Comparison of ENCODE assay signal across 11 cellular contexts in the genomic region with DNA sequence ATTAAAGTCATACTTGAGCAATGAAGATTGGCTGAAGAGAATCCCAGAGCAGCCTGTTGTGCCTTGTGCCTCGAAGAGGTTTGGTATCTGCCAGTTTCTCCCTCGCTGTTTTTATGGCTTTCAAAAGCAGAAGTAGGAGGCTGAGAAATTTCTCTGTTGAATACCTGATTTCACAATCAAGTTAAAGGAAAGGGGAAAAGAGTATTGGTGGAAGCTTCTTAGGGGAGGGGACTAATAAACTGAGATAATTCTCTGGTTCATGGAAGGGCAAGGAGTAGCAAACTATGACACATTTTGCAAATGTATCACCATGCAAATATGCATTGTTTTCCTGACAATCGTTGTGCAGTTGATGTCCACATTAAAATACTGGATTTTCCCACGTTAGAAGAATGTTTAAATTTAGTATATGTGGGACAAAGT. TPM values are rescaled to one million over a fixed set of nuclear protein-coding genes. Genes with fewer than 3 reads are reported as not detected.
A peak's percentile ranks its signal among the peaks of the same experiment; 100 is the strongest.
DNase-seq lines count a peak whose midpoint lies in the region; ATAC-seq, FAIRE-seq and TF ChIP-seq lines count a peak whose summit lies in the region.
"Had no signal": no experiment of that assay in that cellular context is flagged by ENCODE, and none has a peak within 500 bp of the region (broad histone marks: within the 10 kb centered on the region; RNA-seq: fewer than 3 reads in every experiment).

IL1B (minus strand) TSS at position 85 of the 423 bp plus-strand sequence. CDS start 550 bp downstream, outside the sequence.

- H3K9me3 ChIP-seq in RWPE2 (ENCODE audit: severe bottlenecking) (no peaks in the 10 kb centered on the region), skeletal muscle satellite cell (replicated peaks; ENCODE audit: low read length) (no peaks in the 10 kb centered on the region)
- H3K9me3 ChIP-seq: gastrocnemius medialis had no signal

- TF ChIP-seq CTCF in RWPE2 (IDR thresholded peaks at IDR 0.05; ENCODE audit: poor library complexity, severe bottlenecking) (no peak), fibroblast of the aortic adventitia (IDR thresholded peaks at IDR 0.05; ENCODE audit: insufficient read depth, low read length) (no peak), WTC11 (IDR thresholded peaks at IDR 0.05) (no peak)

- POLR2A ChIA-PET in WTC11 (lab: Charles Lee), result no interaction called here

- no peak within 1 kb of the TSS for H3K4me3 Mint-ChIP-seq in WTC11
- H3K4me3 Mint-ChIP-seq: stimulated activated naive CD8-positive, alpha-beta T cell treated with anti-CD3 and anti-CD28 coated beads, Interleukin-15, Interleukin-2, amounts not matched to agents 100 ng/mL and 50 ng/mL, for 24 hours had no signal

- peak within 1 kb of the TSS; percentile 48 for H3K4me2 ChIP-seq in skeletal muscle satellite cell (ENCODE audit: low read length)

- peaks cover 15% of the 10 kb centered on the region for H3K27me3 Mint-ChIP-seq in WTC11 (ENCODE audit: low read depth)

- ATAC-seq in RWPE2 (ENCODE audit: low read depth) (peak; percentile 82), WTC11 (no peak)
- ATAC-seq: gastrocnemius medialis had no signal

- peaks cover 22% of the 10 kb centered on the region for H3K4me1 Mint-ChIP-seq in WTC11

- H3K9me3 Mint-ChIP-seq in WTC11, result no peaks in the 10 kb centered on the region
- H3K9me3 Mint-ChIP-seq: stimulated activated naive CD8-positive, alpha-beta T cell treated with anti-CD3 and anti-CD28 coated beads, Interleukin-15, Interleukin-2, amounts not matched to agents 100 ng/mL and 50 ng/mL, for 24 hours had no signal

- H3K27ac ChIP-seq in RWPE2 (ENCODE audit: poor library complexity, severe bottlenecking), result peak within 1 kb of the TSS; percentile 83
- H3K27ac ChIP-seq: gastrocnemius medialis had no signal

- H3K36me3 ChIP-seq in RWPE2 (ENCODE audit: low read depth), result peaks cover 42% of the 10 kb centered on the region
- H3K36me3 ChIP-seq in skeletal muscle satellite cell (ENCODE audit: insufficient read depth, low read length), result no peaks in the 10 kb centered on the region
- H3K36me3 ChIP-seq: gastrocnemius medialis had no signal

- H3K27me3 ChIP-seq in RWPE2 (ENCODE audit: insufficient read depth, poor library complexity, severe bottlenecking) (no peaks in the 10 kb centered on the region), skeletal muscle satellite cell (ENCODE audit: control insufficient read depth, insufficient read depth, low read length) (peaks cover 46% of the 10 kb centered on the region)

- H3K9ac ChIP-seq in skeletal muscle satellite cell (ENCODE audit: low read depth, low read length), result peak within 1 kb of the TSS; percentile 13

- DNase-seq in H54 (ENCODE audit: insufficient read length, low spot score), result no peak
- DNase-seq in RWPE2 (ENCODE audit: low spot score), result no peak
- DNase-seq in fibroblast of the aortic adventitia (ENCODE audit: low read depth), result peak; percentile 95
- DNase-seq in SHP77 (lab: John Stamatoyannopoulos, UW), result no peak
- no peak for DNase-seq in T-helper 9 cell
- DNase-seq in stimulated activated naive CD4-positive, alpha-beta T cell treated with Interleukin-2 at 50 U/mL for 16 hours (lab: John Stamatoyannopoulos, UW), result no peak
- DNase-seq in WTC11 (ENCODE audit: low spot score), result no peak
- DNase-seq: gastrocnemius medialis, NCI-H1417 had no signal

- CTCF ChIA-PET in WTC11 (lab: Charles Lee), result no interaction called here

- FAIRE-seq in H54 (lab: Jason Lieb, UNC), result peak; percentile 27

- H3K4me3 ChIP-seq in RWPE2 (ENCODE audit: severe bottlenecking), result peak within 1 kb of the TSS; percentile 35
- H3K4me3 ChIP-seq in fibroblast of the aortic adventitia (ENCODE audit: low read depth, low read length), result peak within 1 kb of the TSS; percentile 65
- H3K4me3 ChIP-seq in skeletal muscle satellite cell (ENCODE audit: low read length), result no peak within 1 kb of the TSS
- H3K4me3 ChIP-seq: gastrocnemius medialis had no signal

- no peaks in the 10 kb centered on the region for H3K36me3 Mint-ChIP-seq in WTC11

- H3K4me1 ChIP-seq in RWPE2 (ENCODE audit: insufficient read depth, poor library complexity, severe bottlenecking) (peaks cover 45% of the 10 kb centered on the region), skeletal muscle satellite cell (ENCODE audit: control insufficient read depth, insufficient read depth, low read length) (peaks cover 4% of the 10 kb centered on the region)

- no peak for TF ChIP-seq POLR2A in H54 (IDR thresholded peaks at IDR 0.05; ENCODE audit: low read depth, low read length)

- H3K27ac Mint-ChIP-seq in WTC11, result no peak within 1 kb of the TSS
- H3K27ac Mint-ChIP-seq: stimulated activated naive CD8-positive, alpha-beta T cell treated with anti-CD3 and anti-CD28 coated beads, Interleukin-15, Interleukin-2, amounts not matched to agents 100 ng/mL and 50 ng/mL, for 24 hours had no signal

TF ChIP-seq in WTC11, 78 proteins besides CTCF, POLR2A, EP300 and RAD21:
- TF ChIP-seq, protein P1, sequence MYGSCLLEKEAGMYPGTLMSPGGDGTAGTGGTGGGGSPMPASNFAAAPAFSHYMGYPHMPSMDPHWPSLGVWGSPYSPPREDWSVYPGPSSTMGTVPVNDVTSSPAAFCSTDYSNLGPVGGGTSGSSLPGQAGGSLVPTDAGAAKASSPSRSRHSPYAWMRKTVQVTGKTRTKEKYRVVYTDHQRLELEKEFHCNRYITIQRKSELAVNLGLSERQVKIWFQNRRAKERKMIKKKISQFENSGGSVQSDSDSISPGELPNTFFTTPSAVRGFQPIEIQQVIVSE (CRISPR knock-in tag; IDR thresholded peaks at IDR 0.05; ENCODE audit: borderline replicate concordance), result no peak
- no peak for TF ChIP-seq PRRX2 (CRISPR knock-in tag; IDR thresholded peaks at IDR 0.05)
- no peak for TF ChIP-seq NR3C1 (CRISPR knock-in tag; conservative IDR thresholded peaks at IDR 0.05; ENCODE audit: low read depth)
- TF ChIP-seq, protein P2, sequence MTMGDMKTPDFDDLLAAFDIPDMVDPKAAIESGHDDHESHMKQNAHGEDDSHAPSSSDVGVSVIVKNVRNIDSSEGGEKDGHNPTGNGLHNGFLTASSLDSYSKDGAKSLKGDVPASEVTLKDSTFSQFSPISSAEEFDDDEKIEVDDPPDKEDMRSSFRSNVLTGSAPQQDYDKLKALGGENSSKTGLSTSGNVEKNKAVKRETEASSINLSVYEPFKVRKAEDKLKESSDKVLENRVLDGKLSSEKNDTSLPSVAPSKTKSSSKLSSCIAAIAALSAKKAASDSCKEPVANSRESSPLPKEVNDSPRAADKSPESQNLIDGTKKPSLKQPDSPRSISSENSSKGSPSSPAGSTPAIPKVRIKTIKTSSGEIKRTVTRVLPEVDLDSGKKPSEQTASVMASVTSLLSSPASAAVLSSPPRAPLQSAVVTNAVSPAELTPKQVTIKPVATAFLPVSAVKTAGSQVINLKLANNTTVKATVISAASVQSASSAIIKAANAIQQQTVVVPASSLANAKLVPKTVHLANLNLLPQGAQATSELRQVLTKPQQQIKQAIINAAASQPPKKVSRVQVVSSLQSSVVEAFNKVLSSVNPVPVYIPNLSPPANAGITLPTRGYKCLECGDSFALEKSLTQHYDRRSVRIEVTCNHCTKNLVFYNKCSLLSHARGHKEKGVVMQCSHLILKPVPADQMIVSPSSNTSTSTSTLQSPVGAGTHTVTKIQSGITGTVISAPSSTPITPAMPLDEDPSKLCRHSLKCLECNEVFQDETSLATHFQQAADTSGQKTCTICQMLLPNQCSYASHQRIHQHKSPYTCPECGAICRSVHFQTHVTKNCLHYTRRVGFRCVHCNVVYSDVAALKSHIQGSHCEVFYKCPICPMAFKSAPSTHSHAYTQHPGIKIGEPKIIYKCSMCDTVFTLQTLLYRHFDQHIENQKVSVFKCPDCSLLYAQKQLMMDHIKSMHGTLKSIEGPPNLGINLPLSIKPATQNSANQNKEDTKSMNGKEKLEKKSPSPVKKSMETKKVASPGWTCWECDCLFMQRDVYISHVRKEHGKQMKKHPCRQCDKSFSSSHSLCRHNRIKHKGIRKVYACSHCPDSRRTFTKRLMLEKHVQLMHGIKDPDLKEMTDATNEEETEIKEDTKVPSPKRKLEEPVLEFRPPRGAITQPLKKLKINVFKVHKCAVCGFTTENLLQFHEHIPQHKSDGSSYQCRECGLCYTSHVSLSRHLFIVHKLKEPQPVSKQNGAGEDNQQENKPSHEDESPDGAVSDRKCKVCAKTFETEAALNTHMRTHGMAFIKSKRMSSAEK (CRISPR knock-in tag; IDR thresholded peaks at IDR 0.05; ENCODE audit: borderline replicate concordance), result no peak
- TF ChIP-seq, protein P3, sequence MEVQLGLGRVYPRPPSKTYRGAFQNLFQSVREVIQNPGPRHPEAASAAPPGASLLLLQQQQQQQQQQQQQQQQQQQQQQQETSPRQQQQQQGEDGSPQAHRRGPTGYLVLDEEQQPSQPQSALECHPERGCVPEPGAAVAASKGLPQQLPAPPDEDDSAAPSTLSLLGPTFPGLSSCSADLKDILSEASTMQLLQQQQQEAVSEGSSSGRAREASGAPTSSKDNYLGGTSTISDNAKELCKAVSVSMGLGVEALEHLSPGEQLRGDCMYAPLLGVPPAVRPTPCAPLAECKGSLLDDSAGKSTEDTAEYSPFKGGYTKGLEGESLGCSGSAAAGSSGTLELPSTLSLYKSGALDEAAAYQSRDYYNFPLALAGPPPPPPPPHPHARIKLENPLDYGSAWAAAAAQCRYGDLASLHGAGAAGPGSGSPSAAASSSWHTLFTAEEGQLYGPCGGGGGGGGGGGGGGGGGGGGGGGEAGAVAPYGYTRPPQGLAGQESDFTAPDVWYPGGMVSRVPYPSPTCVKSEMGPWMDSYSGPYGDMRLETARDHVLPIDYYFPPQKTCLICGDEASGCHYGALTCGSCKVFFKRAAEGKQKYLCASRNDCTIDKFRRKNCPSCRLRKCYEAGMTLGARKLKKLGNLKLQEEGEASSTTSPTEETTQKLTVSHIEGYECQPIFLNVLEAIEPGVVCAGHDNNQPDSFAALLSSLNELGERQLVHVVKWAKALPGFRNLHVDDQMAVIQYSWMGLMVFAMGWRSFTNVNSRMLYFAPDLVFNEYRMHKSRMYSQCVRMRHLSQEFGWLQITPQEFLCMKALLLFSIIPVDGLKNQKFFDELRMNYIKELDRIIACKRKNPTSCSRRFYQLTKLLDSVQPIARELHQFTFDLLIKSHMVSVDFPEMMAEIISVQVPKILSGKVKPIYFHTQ (CRISPR knock-in tag; IDR thresholded peaks at IDR 0.05), result no peak
- TF ChIP-seq SP1 (CRISPR knock-in tag; conservative IDR thresholded peaks at IDR 0.05), result no peak

RNA-seq across cellular contexts. Expression of gene IL1B, which starts in this region (rescaled TPM):
- 2.4 TPM in 1 of 2 replicates, not detected in the other for total RNA-seq in fibroblast of the aortic adventitia (ENCODE audit: low replicate concordance)
- total RNA-seq in skeletal muscle satellite cell (2012; rRNA removed), result not detected in 2 replicates
- not detected in 3 replicates for total RNA-seq in WTC11 (2021)
- total RNA-seq: gastrocnemius medialis had no signal
